ENCODE assay signal across 27 cellular contexts in genomic region chr5:129930221-129930620, GRCh38. TPM values are rescaled to one million over a fixed set of nuclear protein-coding genes. Genes with fewer than 3 reads are reported as not detected.
"Had no signal": no experiment of that assay in that cellular context is flagged by ENCODE, and none has a peak within 500 bp of the region (broad histone marks: within the 10 kb centered on the region; RNA-seq: fewer than 3 reads in every experiment).

No MANE protein-coding gene starts in this region.

- H3K4me1 ChIP-seq: left ventricle myocardium inferior, pancreas, prostate gland, stomach, testis, thyroid gland, uterus had no signal

- H3K27me3 Mint-ChIP-seq: natural killer cell treated with Interleukin-12 subunit alpha and Interleukin-12 subunit beta and Interleukin-15 and Interleukin-18, amount 100 ng/mL, for 72 hours; stimulated activated naive B cell treated with anti-CD40 and anti-IgM and Interleukin-4, amounts not matched to agents 10 μg/mL and 1 μg/mL and 100 μg/mL, for 72 hours; type B pancreatic cell had no signal

- ATAC-seq: mucosa of descending colon; naive thymus-derived CD4-positive, alpha-beta T cell; natural killer cell treated with Interleukin-12 subunit alpha and Interleukin-12 subunit beta and Interleukin-15 and Interleukin-18, amount 100 ng/mL, for 72 hours; pancreas; right cardiac atrium; sciatic nerve; stimulated activated naive B cell treated with anti-CD40 and anti-IgM and Interleukin-4, amounts not matched to agents 10 μg/mL and 1 μg/mL and 100 μg/mL, for 72 hours; stimulated activated naive CD8-positive, alpha-beta T cell treated with anti-CD3 and anti-CD28 coated beads, Interleukin-15, Interleukin-2, amounts not matched to agents 100 U/mL and 50 U/mL, for 24 hours had no signal

- H3K9me3 Mint-ChIP-seq: neural crest cell, type B pancreatic cell had no signal

- H3K27me3 ChIP-seq: hepatocyte, pancreas, stomach, testis, thyroid gland, uterus had no signal

- H3K36me3 ChIP-seq: left ventricle myocardium inferior, pancreas, prostate gland, stomach, thyroid gland, uterus had no signal

- H3K36me3 Mint-ChIP-seq: naive thymus-derived CD4-positive, alpha-beta T cell; natural killer cell treated with Interleukin-12 subunit alpha and Interleukin-12 subunit beta and Interleukin-15 and Interleukin-18, amount 100 ng/mL, for 72 hours; stimulated activated naive B cell treated with anti-CD40 and anti-IgM and Interleukin-4, amounts not matched to agents 10 μg/mL and 1 μg/mL and 100 μg/mL, for 72 hours; type B pancreatic cell had no signal

- H3K4me1 Mint-ChIP-seq: naive thymus-derived CD4-positive, alpha-beta T cell; neural crest cell; stimulated activated naive B cell treated with anti-CD40 and anti-IgM and Interleukin-4, amounts not matched to agents 10 μg/mL and 1 μg/mL and 100 μg/mL, for 72 hours had no signal

- H2AFZ ChIP-seq: hepatocyte had no signal

- H3K27ac ChIP-seq: hepatocyte, left ventricle myocardium inferior, pancreas, prostate gland, skin epidermis, stomach, testis, thyroid gland, uterus had no signal

- H3K4me2 ChIP-seq: hepatocyte had no signal

- H3K9me3 ChIP-seq: left ventricle myocardium inferior, mucosa of descending colon, pancreas, prostate gland, stomach, testis, thyroid gland, uterus had no signal

- H3K4me3 Mint-ChIP-seq: naive thymus-derived CD4-positive, alpha-beta T cell; natural killer cell treated with Interleukin-12 subunit alpha and Interleukin-12 subunit beta and Interleukin-15 and Interleukin-18, amount 100 ng/mL, for 72 hours; neural crest cell; stimulated activated naive B cell treated with anti-CD40 and anti-IgM and Interleukin-4, amounts not matched to agents 10 μg/mL and 1 μg/mL and 100 μg/mL, for 72 hours; type B pancreatic cell had no signal

- H3K27ac Mint-ChIP-seq: naive thymus-derived CD4-positive, alpha-beta T cell; natural killer cell treated with Interleukin-12 subunit alpha and Interleukin-12 subunit beta and Interleukin-15 and Interleukin-18, amount 100 ng/mL, for 72 hours; stimulated activated naive B cell treated with anti-CD40 and anti-IgM and Interleukin-4, amounts not matched to agents 10 μg/mL and 1 μg/mL and 100 μg/mL, for 72 hours; type B pancreatic cell had no signal

- H3K4me3 ChIP-seq: hepatocyte, left ventricle myocardium inferior, lung, mucosa of descending colon, pancreas, prostate gland, skin epidermis, stomach, testis, thyroid gland, uterus had no signal

- DNase-seq: islet precursor cell; left ventricle myocardium inferior; midbrain; mucosa of descending colon; naive thymus-derived CD4-positive, alpha-beta T cell; nucleus accumbens; pancreas; retina; right cardiac atrium; stimulated activated CD4-positive, alpha-beta T cell treated with anti-CD3 and anti-CD28 coated beads, Interleukin-12 subunit alpha, Interleukin-12 subunit beta, amount 100 ng/mL, for 4 hours; stimulated activated CD4-positive, alpha-beta T cell treated with anti-CD3 and anti-CD28 coated beads, Interleukin-15, amount 100 ng/mL, for 24 hours; stimulated activated CD4-positive, alpha-beta T cell treated with anti-CD3 and anti-CD28 coated beads, Interleukin-2, amount 100 ng/mL, for 24 hours; stimulated activated CD4-positive, alpha-beta T cell treated with anti-CD3 and anti-CD28 coated beads, Interleukin-4, amount 100 ng/mL, for 1 hour; stimulated activated naive B cell treated with anti-CD40 and anti-IgM and Interleukin-4, amounts not matched to agents 10 μg/mL and 1 μg/mL and 100 μg/mL, for 72 hours; stimulated activated naive CD8-positive, alpha-beta T cell treated with anti-CD3 and anti-CD28 coated beads, Interleukin-15, Interleukin-2, amounts not matched to agents 100 U/mL and 50 U/mL, for 24 hours; stomach; testis; thyroid gland; uterus had no signal

RNA-seq across cellular contexts. Expression of gene CHSY3, which starts 26.0 kb away (rescaled TPM):
- total RNA-seq: naive thymus-derived CD4-positive, alpha-beta T cell had no signal
- polyA plus RNA-seq: naive thymus-derived CD4-positive, alpha-beta T cell had no signal
